ENCODE assay signal across 8 cellular contexts in the genomic region with DNA sequence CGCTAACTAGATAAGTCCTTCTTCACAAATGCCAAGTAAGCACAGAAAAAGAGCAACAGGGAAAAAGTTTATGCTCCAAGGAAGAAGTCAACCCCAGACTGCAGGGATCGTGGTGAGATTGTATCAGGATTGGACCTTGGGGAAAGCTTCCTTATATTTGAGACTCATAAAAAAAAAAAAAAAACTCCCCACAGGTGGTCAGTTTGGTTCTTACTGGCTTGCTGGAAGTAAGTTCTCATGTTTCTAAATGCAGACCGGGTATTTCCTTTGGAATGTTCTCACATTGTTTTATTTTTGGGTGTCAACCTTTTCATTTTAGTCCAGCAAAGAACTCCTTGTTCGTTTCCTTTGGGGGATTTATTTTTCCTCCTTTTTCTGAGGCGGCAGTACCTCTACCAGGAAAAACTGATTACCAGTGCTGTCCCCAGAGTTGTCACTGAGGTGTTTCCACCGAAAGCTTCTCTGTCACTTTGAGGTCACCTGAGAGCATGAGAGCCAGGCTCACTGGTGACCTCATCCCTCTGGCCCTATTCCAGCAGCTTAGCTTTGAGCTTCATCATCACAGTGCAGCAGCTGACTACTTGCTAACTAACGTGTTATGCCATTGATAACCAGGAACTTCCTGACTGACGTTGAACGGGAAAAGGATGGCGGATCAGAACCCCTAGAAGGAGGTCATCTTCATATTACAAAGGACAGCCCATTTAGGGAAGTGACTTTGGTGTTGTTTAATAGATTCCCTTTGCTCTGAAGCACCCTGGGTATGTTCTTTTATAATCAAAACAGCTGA. TPM values are rescaled to one million over a fixed set of nuclear protein-coding genes. Genes with fewer than 3 reads are reported as not detected.
DNase-seq lines count a peak whose midpoint lies in the region; ATAC-seq and TF ChIP-seq lines count a peak whose summit lies in the region.

No MANE protein-coding gene starts in this region.

- ATAC-seq in SK-N-SH treated with all-trans-retinoic acid at 6 μM for 48 hours (peak; percentile 83), Right ventricle myocardium superior (ENCODE audit: poor library complexity) (peak; percentile 94), omental fat pad (ENCODE audit: low FRiP score) (no peak)

- in situ Hi-C loops in GM13977 (cut with MboI; ENCODE audit: low pct_unique_long_range_greater_than_20kb, low sequenced_read_pairs, unreplicated experiment): no loop called here

- DNase-seq in GM13977 (ENCODE audit: low spot score): peak; percentile 22
- DNase-seq in HK-2 (ENCODE audit: unreplicated experiment): peak; percentile 68
- peak; percentile 61 for DNase-seq in Right ventricle myocardium superior
- peak; percentile 29 for DNase-seq in stimulated activated CD8-positive, alpha-beta memory T cell treated with anti-CD3 and anti-CD28 coated beads, Interleukin-4, amount 100 ng/mL, for 48 hours
- DNase-seq in stimulated activated CD4-positive, alpha-beta T cell treated with anti-CD3 and anti-CD28 coated beads, Interleukin-4, amount 100 ng/mL, for 1 hour: no peak
- DNase-seq in NCI-H2227 (lab: John Stamatoyannopoulos, UW; ENCODE audit: unreplicated experiment): no peak
- no peak for DNase-seq in omental fat pad (ENCODE audit: low spot score)

- TF ChIP-seq CTCF in GM13977 (IDR thresholded peaks at IDR 0.05; ENCODE audit: extremely low read depth, insufficient read depth, missing control alignments): no peak
- no peak for TF ChIP-seq CTCF in omental fat pad (IDR thresholded peaks at IDR 0.05)

- intact Hi-C loops in Right ventricle myocardium superior (cut with DNase I): no loop called here

TF ChIP-seq in SK-N-SH treated with all-trans-retinoic acid at 6 μM for 48 hours, 23 proteins besides CTCF, POLR2A, EP300 and RAD21:
- TF ChIP-seq PPARA (CRISPR knock-in tag; IDR thresholded peaks at IDR 0.05; ENCODE audit: borderline replicate concordance) (no peak), ESRRG (CRISPR knock-in tag; IDR thresholded peaks at IDR 0.05) (no peak), ISL1 (CRISPR knock-in tag; IDR thresholded peaks at IDR 0.05) (no peak; the same call in 1 of the 2 replicates)
- TF ChIP-seq, protein P1, sequence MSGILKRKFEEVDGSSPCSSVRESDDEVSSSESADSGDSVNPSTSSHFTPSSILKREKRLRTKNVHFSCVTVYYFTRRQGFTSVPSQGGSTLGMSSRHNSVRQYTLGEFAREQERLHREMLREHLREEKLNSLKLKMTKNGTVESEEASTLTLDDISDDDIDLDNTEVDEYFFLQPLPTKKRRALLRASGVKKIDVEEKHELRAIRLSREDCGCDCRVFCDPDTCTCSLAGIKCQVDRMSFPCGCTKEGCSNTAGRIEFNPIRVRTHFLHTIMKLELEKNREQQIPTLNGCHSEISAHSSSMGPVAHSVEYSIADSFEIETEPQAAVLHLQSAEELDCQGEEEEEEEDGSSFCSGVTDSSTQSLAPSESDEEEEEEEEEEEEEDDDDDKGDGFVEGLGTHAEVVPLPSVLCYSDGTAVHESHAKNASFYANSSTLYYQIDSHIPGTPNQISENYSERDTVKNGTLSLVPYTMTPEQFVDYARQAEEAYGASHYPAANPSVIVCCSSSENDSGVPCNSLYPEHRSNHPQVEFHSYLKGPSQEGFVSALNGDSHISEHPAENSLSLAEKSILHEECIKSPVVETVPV (CRISPR knock-in tag; IDR thresholded peaks at IDR 0.05): no peak
- TF ChIP-seq, protein P2, sequence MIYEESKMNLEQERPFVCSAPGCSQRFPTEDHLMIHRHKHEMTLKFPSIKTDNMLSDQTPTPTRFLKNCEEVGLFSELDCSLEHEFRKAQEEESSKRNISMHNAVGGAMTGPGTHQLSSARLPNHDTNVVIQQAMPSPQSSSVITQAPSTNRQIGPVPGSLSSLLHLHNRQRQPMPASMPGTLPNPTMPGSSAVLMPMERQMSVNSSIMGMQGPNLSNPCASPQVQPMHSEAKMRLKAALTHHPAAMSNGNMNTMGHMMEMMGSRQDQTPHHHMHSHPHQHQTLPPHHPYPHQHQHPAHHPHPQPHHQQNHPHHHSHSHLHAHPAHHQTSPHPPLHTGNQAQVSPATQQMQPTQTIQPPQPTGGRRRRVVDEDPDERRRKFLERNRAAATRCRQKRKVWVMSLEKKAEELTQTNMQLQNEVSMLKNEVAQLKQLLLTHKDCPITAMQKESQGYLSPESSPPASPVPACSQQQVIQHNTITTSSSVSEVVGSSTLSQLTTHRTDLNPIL (CRISPR knock-in tag; IDR thresholded peaks at IDR 0.05; ENCODE audit: low read depth): 0 out of 2 replicates have a peak, but pooled peaks have one; percentile 31
- TF ChIP-seq, protein P3, sequence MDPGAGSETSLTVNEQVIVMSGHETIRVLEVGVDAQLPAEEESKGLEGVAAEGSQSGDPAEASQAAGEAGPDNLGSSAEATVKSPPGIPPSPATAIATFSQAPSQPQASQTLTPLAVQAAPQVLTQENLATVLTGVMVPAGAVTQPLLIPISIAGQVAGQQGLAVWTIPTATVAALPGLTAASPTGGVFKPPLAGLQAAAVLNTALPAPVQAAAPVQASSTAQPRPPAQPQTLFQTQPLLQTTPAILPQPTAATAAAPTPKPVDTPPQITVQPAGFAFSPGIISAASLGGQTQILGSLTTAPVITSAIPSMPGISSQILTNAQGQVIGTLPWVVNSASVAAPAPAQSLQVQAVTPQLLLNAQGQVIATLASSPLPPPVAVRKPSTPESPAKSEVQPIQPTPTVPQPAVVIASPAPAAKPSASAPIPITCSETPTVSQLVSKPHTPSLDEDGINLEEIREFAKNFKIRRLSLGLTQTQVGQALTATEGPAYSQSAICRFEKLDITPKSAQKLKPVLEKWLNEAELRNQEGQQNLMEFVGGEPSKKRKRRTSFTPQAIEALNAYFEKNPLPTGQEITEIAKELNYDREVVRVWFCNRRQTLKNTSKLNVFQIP (CRISPR knock-in tag; IDR thresholded peaks at IDR 0.05; ENCODE audit: borderline replicate concordance, low read depth): no peak

RNA-seq across cellular contexts. Expression of a gene that starts 16.8 kb away (rescaled TPM):
- total RNA-seq in Right ventricle myocardium superior (5.9 TPM), omental fat pad (10 to 100 TPM in 1 of 4 donors, 1 to 10 TPM in 3; 6.3 to 21.8 (median 7.9) TPM)

Comparison
In these comparisons a context has a peak if more than half of its experiments do, and no peak if none do; other contexts are left out.
1. DNase-seq: peak in GM13977 (single experiment), HK-2 (single experiment), Right ventricle myocardium superior (single experiment) and stimulated activated CD8-positive, alpha-beta memory T cell treated with anti-CD3 and anti-CD28 coated beads, Interleukin-4, amount 100 ng/mL, for 48 hours (single experiment); none in stimulated activated CD4-positive, alpha-beta T cell treated with anti-CD3 and anti-CD28 coated beads, Interleukin-4, amount 100 ng/mL, for 1 hour (single experiment), NCI-H2227 (single experiment) and omental fat pad (single experiment).